16 cellular contexts compared by ENCODE assay signal in genomic region chr13:79837741-79838450, GRCh38.
DNase-seq lines count a peak whose midpoint lies in the region; ATAC-seq and TF ChIP-seq lines count a peak whose summit lies in the region.
"Had no signal": no experiment of that assay in that cellular context is flagged by ENCODE, and none has a peak within 500 bp of the region (broad histone marks: within the 10 kb centered on the region; RNA-seq: fewer than 3 reads in every experiment).

No MANE protein-coding gene starts in this region.

- peak; percentile 13 for DNase-seq in DMS 273 (lab: John Stamatoyannopoulos, UW; ENCODE audit: unreplicated experiment)
- no peak for DNase-seq in DMS 273 treated with DMSO at 0.1 percent for 48 hours (lab: John Stamatoyannopoulos, UW)
- DNase-seq in PC-9, result peak in 1 of 2 experiments; percentile 62
- DNase-seq in fibroblast of pulmonary artery (ENCODE audit: low read depth), result peak; percentile 56
- peak; percentile 35 for DNase-seq in retinal pigment epithelial cell (ENCODE audit: low read depth)
- no peak for DNase-seq in 8988T
- DNase-seq in NCI-H128 (lab: John Stamatoyannopoulos, UW; ENCODE audit: unreplicated experiment), result no peak
- DNase-seq: activated CD4-positive, alpha-beta T cell treated with anti-CD3 and anti-CD28 coated beads, Interleukin-2, amount 10 ng/mL, durations not matched to agents 24 days and 14 days; endodermal cell; KBM-7; ovary; stimulated activated CD8-positive, alpha-beta memory T cell treated with anti-CD3 and anti-CD28 coated beads, Interleukin-4, amount 100 ng/mL, for 48 hours; upper lobe of left lung had no signal

- POLR2A ChIA-PET in PC-9 (lab: Charles Lee; ENCODE audit: unreplicated experiment), result no interaction called here

- ATAC-seq in GM19351 (IDR thresholded peaks at IDR 0.05; ENCODE audit: unreplicated experiment), result no peak
- ATAC-seq: HCT116 had no signal

- H3K4me3 ChIP-seq in PC-9 (no peak overlapping the region), fibroblast of pulmonary artery (replicated peaks; ENCODE audit: low read depth, low read length) (no peak overlapping the region), retinal pigment epithelial cell (ENCODE audit: low read length) (no peak overlapping the region)
- H3K4me3 ChIP-seq: ovary, upper lobe of left lung had no signal

- no peaks in the 10 kb centered on the region for H4K20me1 ChIP-seq in PC-9 (ENCODE audit: insufficient read depth)

- peaks cover 12% of the 10 kb centered on the region for H3K4me1 ChIP-seq in PC-9 (replicated peaks; ENCODE audit: insufficient read depth)
- H3K4me1 ChIP-seq: upper lobe of left lung had no signal

- peaks cover 7% of the 10 kb centered on the region; the same call in 1 of the 2 replicates for H3F3A ChIP-seq in PC-9 (ENCODE audit: insufficient read depth, low read depth)

- no peaks in the 10 kb centered on the region for H3K27me3 ChIP-seq in PC-9 (ENCODE audit: insufficient read depth, low read depth)
- H3K27me3 ChIP-seq: ovary, upper lobe of left lung had no signal

- BruUV-seq in PC-9 (replicated peaks; lab: Mats Ljungman, UMichigan), result no TSS peak

- no peaks in the 10 kb centered on the region for H3K9me2 ChIP-seq in PC-9 (ENCODE audit: insufficient read depth)

- CTCF ChIA-PET in PC-9 (lab: Charles Lee), result no interaction called here

- H3K27ac ChIP-seq in PC-9, result peak overlapping the region; percentile 21
- H3K27ac ChIP-seq: 22Rv1, ovary, upper lobe of left lung had no signal

- H3K36me3 ChIP-seq in PC-9 (ENCODE audit: low read depth), result no peaks in the 10 kb centered on the region
- H3K36me3 ChIP-seq: ovary, upper lobe of left lung had no signal

- no peak for TF ChIP-seq CTCF in PC-9 (conservative IDR thresholded peaks at IDR 0.05)
- TF ChIP-seq CTCF in fibroblast of pulmonary artery (IDR thresholded peaks at IDR 0.05; ENCODE audit: low read length, missing control alignments), result no peak
- TF ChIP-seq CTCF in retinal pigment epithelial cell (conservative IDR thresholded peaks at IDR 0.05; ENCODE audit: low read depth, low read length), result no peak

- peak overlapping the region; percentile 7; the same call in 1 of the 2 replicates for H3K4me2 ChIP-seq in PC-9

- H2AFZ ChIP-seq in PC-9, result no peak overlapping the region

- H3K79me2 ChIP-seq in PC-9 (ENCODE audit: low read depth), result no peaks in the 10 kb centered on the region

- intact Hi-C loops in PC-9 (cut with micrococcal nuclease; ENCODE audit: unreplicated experiment), result no loop called here

- H3K9me3 ChIP-seq in PC-9 (ENCODE audit: insufficient read depth, low read depth), result 0 out of 2 replicates have a peak, but pooled peaks cover 6% of the 10 kb centered on the region
- H3K9me3 ChIP-seq: ovary, upper lobe of left lung had no signal

Comparison
In these comparisons a context has a peak if more than half of its experiments do, and no peak if none do; other contexts are left out.
1. DNase-seq: peak in DMS 273 (single experiment), fibroblast of pulmonary artery (single experiment) and retinal pigment epithelial cell (single experiment); none in DMS 273 treated with DMSO at 0.1 percent for 48 hours (single experiment), 8988T (single experiment) and NCI-H128 (single experiment).